In the genomic region with DNA sequence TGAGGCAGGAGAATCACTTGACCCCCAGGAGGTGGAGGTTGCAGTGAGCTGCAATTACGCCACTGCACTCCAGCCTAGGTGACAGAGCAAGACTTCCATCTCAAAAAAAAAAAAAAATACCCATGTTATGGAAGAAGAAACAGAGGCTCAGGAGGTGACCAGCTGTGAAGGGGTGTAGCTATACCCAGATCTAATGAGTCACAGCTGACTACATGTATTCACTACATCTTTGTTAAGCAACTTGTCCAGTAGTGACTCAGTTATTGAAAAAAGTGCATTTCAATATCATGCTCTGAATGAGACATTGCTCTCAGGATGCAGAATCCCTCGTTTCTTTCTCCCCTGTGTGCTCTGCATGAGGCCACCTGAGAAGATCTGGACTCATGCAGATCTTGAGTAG, we compare ENCODE assay signal across 15 cellular contexts. TPM values are rescaled to one million over a fixed set of nuclear protein-coding genes. Genes with fewer than 3 reads are reported as not detected.
A peak's percentile ranks its signal among the peaks of the same experiment; 100 is the strongest.
DNase-seq lines count a peak whose midpoint lies in the region; ATAC-seq and TF ChIP-seq lines count a peak whose summit lies in the region.
"Had no signal": no experiment of that assay in that cellular context is flagged by ENCODE, and none has a peak within 500 bp of the region (broad histone marks: within the 10 kb centered on the region; RNA-seq: fewer than 3 reads in every experiment).

No MANE protein-coding gene starts in this region.

- H3K4me1 Mint-ChIP-seq in activated CD4-positive, alpha-beta T cell treated with anti-CD3 and anti-CD28 coated beads for 36 hours: no peaks in the 10 kb centered on the region
- H3K4me1 Mint-ChIP-seq: immature natural killer cell had no signal

- H3K36me3 ChIP-seq in fibroblast of lung (ENCODE audit: control insufficient read depth, insufficient read depth, low read length): no peaks in the 10 kb centered on the region
- H3K36me3 ChIP-seq: neutrophil had no signal

- H3K4me3 Mint-ChIP-seq in activated CD4-positive, alpha-beta T cell treated with anti-CD3 and anti-CD28 coated beads for 36 hours: no peak overlapping the region
- H3K4me3 Mint-ChIP-seq: immature natural killer cell had no signal

- DNase-seq in activated CD4-positive, alpha-beta T cell treated with anti-CD3 and anti-CD28 coated beads for 36 hours: no peak
- DNase-seq in activated CD4-positive, alpha-beta T cell treated with anti-CD3 and anti-CD28 coated beads for 48 hours: no peak
- DNase-seq in RKO (ENCODE audit: low spot score): peak; percentile 87
- peak; percentile 87 to 92 for DNase-seq in fibroblast of lung (ENCODE audit: low read depth in 2 of 2)
- DNase-seq in stromal cell of bone marrow (ENCODE audit: low read depth): peak; percentile 83
- no peak for DNase-seq in NCI-H526 treated with DMSO at 0.1 percent for 48 hours (lab: John Stamatoyannopoulos, UW)
- DNase-seq: activated T-cell treated with anti-CD3 and anti-CD28 coated beads for 4 hours; immature natural killer cell; NCI-H510A; stimulated activated CD4-positive, alpha-beta T cell treated with anti-CD3 and anti-CD28 coated beads, Interleukin-4, amount 100 ng/mL, for 4 hours had no signal

- H3K27me3 Mint-ChIP-seq in activated CD4-positive, alpha-beta T cell treated with anti-CD3 and anti-CD28 coated beads for 36 hours: peaks cover 7% of the 10 kb centered on the region

- H3K27ac ChIP-seq in fibroblast of lung (ENCODE audit: insufficient read depth, low read length): no peak overlapping the region
- H3K27ac ChIP-seq: coronary artery, KMS-11, neutrophil had no signal

- no peaks in the 10 kb centered on the region for H3K4me1 ChIP-seq in fibroblast of lung (ENCODE audit: control insufficient read depth, extremely low read depth, insufficient read depth, low read length)

- no peak overlapping the region for H3K4me3 ChIP-seq in fibroblast of lung (replicated peaks in 1 of 4; ENCODE audit: control extremely low read depth in 1 of 4, insufficient read depth in 1 of 4, low read depth in 3 of 4, low read length in 4 of 4)
- H3K4me3 ChIP-seq: coronary artery had no signal

- peak overlapping the region; percentile 51 for H3K4me2 ChIP-seq in fibroblast of lung (ENCODE audit: extremely low read depth, insufficient read depth, low read length)
- H3K4me2 ChIP-seq: KMS-11 had no signal

- intact Hi-C loops in activated CD4-positive, alpha-beta T cell treated with anti-CD3 and anti-CD28 coated beads for 36 hours (cut with DNase I, micrococcal nuclease): no loop called here

- H3K9me3 ChIP-seq in fibroblast of lung (ENCODE audit: control insufficient read depth, insufficient read depth, low read depth, low read length): no peaks in the 10 kb centered on the region
- H3K9me3 ChIP-seq: neutrophil had no signal

- H3K27ac Mint-ChIP-seq in activated CD4-positive, alpha-beta T cell treated with anti-CD3 and anti-CD28 coated beads for 36 hours: no peak overlapping the region
- H3K27ac Mint-ChIP-seq: immature natural killer cell had no signal

- H4K20me1 ChIP-seq in fibroblast of lung (ENCODE audit: control insufficient read depth, extremely low read depth, insufficient read depth, low read length): peaks cover 2% of the 10 kb centered on the region

- H3K79me2 ChIP-seq in fibroblast of lung (ENCODE audit: control insufficient read depth, insufficient read depth, low read length): no peaks in the 10 kb centered on the region

- H3K9me3 Mint-ChIP-seq in activated CD4-positive, alpha-beta T cell treated with anti-CD3 and anti-CD28 coated beads for 36 hours (ENCODE audit: low read depth): no peaks in the 10 kb centered on the region
- H3K9me3 Mint-ChIP-seq: immature natural killer cell had no signal

- H3K9ac ChIP-seq in fibroblast of lung (ENCODE audit: insufficient read depth, low read length): no peak overlapping the region
- H3K9ac ChIP-seq: KMS-11 had no signal

- no peaks in the 10 kb centered on the region for H3K36me3 Mint-ChIP-seq in activated CD4-positive, alpha-beta T cell treated with anti-CD3 and anti-CD28 coated beads for 36 hours (ENCODE audit: low read depth)
- H3K36me3 Mint-ChIP-seq: immature natural killer cell had no signal

- no peaks in the 10 kb centered on the region for H3K27me3 ChIP-seq in fibroblast of lung (ENCODE audit: control insufficient read depth, insufficient read depth, low read length)
- H3K27me3 ChIP-seq: neutrophil had no signal

- CTCF ChIA-PET in activated CD4-positive, alpha-beta T cell treated with anti-CD3 and anti-CD28 coated beads for 36 hours (lab: Charles Lee): no interaction called here

- no peak overlapping the region for H2AFZ ChIP-seq in fibroblast of lung (ENCODE audit: low read length)

- POLR2A ChIA-PET in activated CD4-positive, alpha-beta T cell treated with anti-CD3 and anti-CD28 coated beads for 36 hours (lab: Charles Lee): no interaction called here

- peak; percentile 70 for ATAC-seq in activated CD4-positive, alpha-beta T cell treated with anti-CD3 and anti-CD28 coated beads for 36 hours
- ATAC-seq in HG03045 (IDR thresholded peaks at IDR 0.05; ENCODE audit: unreplicated experiment): no peak
- no peak for ATAC-seq in GM18520 (IDR thresholded peaks at IDR 0.05; ENCODE audit: unreplicated experiment)

- TF ChIP-seq CTCF in fibroblast of lung (conservative IDR thresholded peaks at IDR 0.05 in 1 of 2, IDR thresholded peaks at IDR 0.05 in 1 of 2; ENCODE audit: low read depth in 1 of 2, low read length in 2 of 2): no peak

RNA-seq across cellular contexts. Expression of gene SPART, which starts 16.1 kb away (rescaled TPM):
- 10 to 100 TPM; 30.2 to 40.4 TPM for total RNA-seq in activated CD4-positive, alpha-beta T cell treated with anti-CD3 and anti-CD28 coated beads for 36 hours
- total RNA-seq in fibroblast of lung: 93.0 and 112 TPM in 2 replicates
- 90.2 and 109 TPM in 2 replicates for polyA plus RNA-seq in fibroblast of lung
- polyA plus RNA-seq in fibroblast of lung (2012): 65.1 and 68.1 TPM in 2 replicates
- polyA minus RNA-seq in fibroblast of lung (ENCODE audit: low replicate concordance): 14.5 and 24.3 TPM in 2 replicates

Comparison
In these comparisons a context has a peak if more than half of its experiments do, and no peak if none do; other contexts are left out.
1. DNase-seq: peak in RKO (single experiment), fibroblast of lung (2 of 2) and stromal cell of bone marrow (single experiment); none in activated CD4-positive, alpha-beta T cell treated with anti-CD3 and anti-CD28 coated beads for 36 hours (single experiment), activated CD4-positive, alpha-beta T cell treated with anti-CD3 and anti-CD28 coated beads for 48 hours (single experiment) and NCI-H526 treated with DMSO at 0.1 percent for 48 hours (single experiment).